Comparison of ENCODE assay signal across 19 cellular contexts in genomic region chr7:27714831-27715444, GRCh38. TPM values are rescaled to one million over a fixed set of nuclear protein-coding genes. Genes with fewer than 3 reads are reported as not detected.
A peak's percentile ranks its signal among the peaks of the same experiment; 100 is the strongest.
DNase-seq lines count a peak whose midpoint lies in the region; ATAC-seq and TF ChIP-seq lines count a peak whose summit lies in the region.
"Had no signal": no experiment of that assay in that cellular context is flagged by ENCODE, and none has a peak within 500 bp of the region (broad histone marks: within the 10 kb centered on the region; RNA-seq: fewer than 3 reads in every experiment).

No MANE protein-coding gene starts in this region.

- H3K9ac ChIP-seq in colonic mucosa (ENCODE audit: low read depth in 2 of 2, low read length in 2 of 2), result no peak overlapping the region
- no peak overlapping the region for H3K9ac ChIP-seq in mesendoderm (ENCODE audit: low read length)

- no peaks in the 10 kb centered on the region for H3K79me1 ChIP-seq in mesendoderm (ENCODE audit: low read length)

- no peak overlapping the region for H2AK5ac ChIP-seq in mesendoderm (ENCODE audit: low read length)

- no peak for DNase-seq in Caco-2
- DNase-seq in fibroblast of peridontal ligament (ENCODE audit: extremely low read depth), result peak; percentile 45
- DNase-seq in pons (ENCODE audit: low spot score), result peak; percentile 61
- no peak for DNase-seq in colonic mucosa
- DNase-seq in activated CD4-positive, alpha-beta T cell treated with anti-CD3 and anti-CD28 coated beads, Interleukin-2, amount 10 ng/mL, durations not matched to agents 7 days and 5 days, result no peak
- no peak for DNase-seq in mesendoderm
- DNase-seq: activated CD4-positive, alpha-beta T cell treated with anti-CD3 and anti-CD28 coated beads, Interleukin-2, amount 50 U/mL, for 4 hours; activated naive CD4-positive, alpha-beta T cell; CD4-positive, CD25-positive, alpha-beta regulatory T cell; heart left ventricle; immature natural killer cell; mesenchymal stem cell; NCI-H2029; psoas muscle; stimulated activated naive CD4-positive, alpha-beta T cell; T-helper 1 cell; tibial artery had no signal

- POLR2A ChIA-PET in Caco-2 (lab: Charles Lee), result no interaction called here
- POLR2A ChIA-PET in activated CD4-positive, alpha-beta T cell treated with anti-CD3 and anti-CD28 coated beads, Interleukin-2, amount 10 ng/mL, durations not matched to agents 7 days and 5 days (lab: Charles Lee), result no interaction called here

- H4K5ac ChIP-seq in mesendoderm (ENCODE audit: low read length), result no peak overlapping the region

- no peak overlapping the region for H3K4me3 Mint-ChIP-seq in Caco-2 (ENCODE audit: unreplicated experiment)
- H3K4me3 Mint-ChIP-seq in activated CD4-positive, alpha-beta T cell treated with anti-CD3 and anti-CD28 coated beads, Interleukin-2, amount 10 ng/mL, durations not matched to agents 7 days and 5 days, result no peak overlapping the region
- H3K4me3 Mint-ChIP-seq: CD4-positive, CD25-positive, alpha-beta regulatory T cell; immature natural killer cell had no signal

- peak overlapping the region; percentile 34 for H3K27ac Mint-ChIP-seq in Caco-2 (ENCODE audit: unreplicated experiment)
- H3K27ac Mint-ChIP-seq in activated CD4-positive, alpha-beta T cell treated with anti-CD3 and anti-CD28 coated beads, Interleukin-2, amount 10 ng/mL, durations not matched to agents 7 days and 5 days, result no peak overlapping the region
- H3K27ac Mint-ChIP-seq: CD4-positive, CD25-positive, alpha-beta regulatory T cell; immature natural killer cell had no signal

- no peaks in the 10 kb centered on the region for H3K27me3 ChIP-seq in Caco-2 (replicated peaks; ENCODE audit: control insufficient read depth, insufficient read depth, low read length)
- H3K27me3 ChIP-seq in colonic mucosa, result no peaks in the 10 kb centered on the region
- H3K27me3 ChIP-seq in mesendoderm (ENCODE audit: insufficient read depth, low read length, poor library complexity), result no peaks in the 10 kb centered on the region
- H3K27me3 ChIP-seq: heart left ventricle, tibial artery had no signal

- H3K36me3 ChIP-seq in Caco-2 (ENCODE audit: control insufficient read depth, insufficient read depth, low read length), result no peaks in the 10 kb centered on the region
- H3K36me3 ChIP-seq in colonic mucosa, result no peaks in the 10 kb centered on the region
- H3K36me3 ChIP-seq in mesendoderm (ENCODE audit: control insufficient read depth, insufficient read depth, low read length), result no peaks in the 10 kb centered on the region
- H3K36me3 ChIP-seq: heart left ventricle, tibial artery had no signal

- intact Hi-C loops in Caco-2 (cut with micrococcal nuclease; ENCODE audit: unreplicated experiment) (no loop called here), colonic mucosa (cut with DNase I) (no loop called here)

- ATAC-seq in SK-N-SH treated with all-trans-retinoic acid at 6 μM for 48 hours (no peak), HG03108 (IDR thresholded peaks at IDR 0.05; ENCODE audit: unreplicated experiment) (no peak)
- ATAC-seq: heart left ventricle, psoas muscle had no signal

- no peak overlapping the region for H3K4me3 ChIP-seq in Caco-2 (ENCODE audit: low read depth, low read length)
- no peak overlapping the region for H3K4me3 ChIP-seq in colonic mucosa
- H3K4me3 ChIP-seq in mesendoderm (ENCODE audit: low read length), result no peak overlapping the region
- H3K4me3 ChIP-seq: heart left ventricle, psoas muscle, tibial artery had no signal

- CTCF ChIA-PET in Caco-2 (lab: Charles Lee), result interaction anchor here (0.7 to 0.9 kb wide), 2 partner anchors 60 to 155 kb away, joined by 3 to 5 read pairs; no protein-coding TSS in a partner anchor
- CTCF ChIA-PET in activated CD4-positive, alpha-beta T cell treated with anti-CD3 and anti-CD28 coated beads, Interleukin-2, amount 10 ng/mL, durations not matched to agents 7 days and 5 days (lab: Charles Lee), result interaction anchor here (1.5 kb wide), 1 partner anchor 14 kb away, joined by 4 read pairs; no protein-coding TSS in a partner anchor

- H3K4me1 ChIP-seq in Caco-2, result peaks cover 13% of the 10 kb centered on the region
- H3K4me1 ChIP-seq in colonic mucosa, result no peaks in the 10 kb centered on the region
- H3K4me1 ChIP-seq in mesendoderm (ENCODE audit: control insufficient read depth, low read depth, low read length), result no peaks in the 10 kb centered on the region
- H3K4me1 ChIP-seq: psoas muscle, tibial artery had no signal

- no peaks in the 10 kb centered on the region for H3K36me3 Mint-ChIP-seq in Caco-2 (ENCODE audit: insufficient read depth, unreplicated experiment)
- H3K36me3 Mint-ChIP-seq in activated CD4-positive, alpha-beta T cell treated with anti-CD3 and anti-CD28 coated beads, Interleukin-2, amount 10 ng/mL, durations not matched to agents 7 days and 5 days (ENCODE audit: low read depth), result no peaks in the 10 kb centered on the region
- H3K36me3 Mint-ChIP-seq: CD4-positive, CD25-positive, alpha-beta regulatory T cell; immature natural killer cell had no signal

- no peak overlapping the region for H3K18ac ChIP-seq in mesendoderm (ENCODE audit: low read length)

- no CpG with 5 or more reads among the region's 4 CpGs for WGBS in mesendoderm (ENCODE audit: extremely low coverage, insufficient coverage, low lambda C conversion rate)

- no peak overlapping the region for H2BK5ac ChIP-seq in mesendoderm (ENCODE audit: low read length)

- no peaks in the 10 kb centered on the region for H3K27me3 Mint-ChIP-seq in Caco-2 (ENCODE audit: insufficient read depth, unreplicated experiment)
- H3K27me3 Mint-ChIP-seq in activated CD4-positive, alpha-beta T cell treated with anti-CD3 and anti-CD28 coated beads, Interleukin-2, amount 10 ng/mL, durations not matched to agents 7 days and 5 days, result peaks cover 13% of the 10 kb centered on the region

- H3K9me3 Mint-ChIP-seq in Caco-2 (ENCODE audit: unreplicated experiment), result no peaks in the 10 kb centered on the region
- no peaks in the 10 kb centered on the region for H3K9me3 Mint-ChIP-seq in activated CD4-positive, alpha-beta T cell treated with anti-CD3 and anti-CD28 coated beads, Interleukin-2, amount 10 ng/mL, durations not matched to agents 7 days and 5 days
- H3K9me3 Mint-ChIP-seq: CD4-positive, CD25-positive, alpha-beta regulatory T cell; immature natural killer cell had no signal

- no peaks in the 10 kb centered on the region for H3K9me3 ChIP-seq in Caco-2
- no peaks in the 10 kb centered on the region for H3K9me3 ChIP-seq in colonic mucosa
- H3K9me3 ChIP-seq: heart left ventricle, psoas muscle, tibial artery had no signal

- no TSS peak for BruUV-seq in Caco-2 (replicated peaks; lab: Mats Ljungman, UMichigan)

- H3K27ac ChIP-seq in colonic mucosa (no peak overlapping the region), mesendoderm (ENCODE audit: low read depth, low read length) (no peak overlapping the region)
- H3K27ac ChIP-seq: heart left ventricle, psoas muscle, tibial artery had no signal

- H3K79me2 ChIP-seq in mesendoderm (ENCODE audit: control insufficient read depth, insufficient read depth, low read length), result no peaks in the 10 kb centered on the region

- no peak overlapping the region for H3K4me2 ChIP-seq in mesendoderm (ENCODE audit: low read length)

- peaks cover 15% of the 10 kb centered on the region for H3K4me1 Mint-ChIP-seq in Caco-2 (ENCODE audit: low read depth, unreplicated experiment)
- no peaks in the 10 kb centered on the region for H3K4me1 Mint-ChIP-seq in activated CD4-positive, alpha-beta T cell treated with anti-CD3 and anti-CD28 coated beads, Interleukin-2, amount 10 ng/mL, durations not matched to agents 7 days and 5 days
- H3K4me1 Mint-ChIP-seq: CD4-positive, CD25-positive, alpha-beta regulatory T cell; immature natural killer cell had no signal

- H3K23ac ChIP-seq in mesendoderm (ENCODE audit: low read length), result no peak overlapping the region

- H4K8ac ChIP-seq in mesendoderm (ENCODE audit: low read depth, low read length), result no peak overlapping the region

- no peak overlapping the region for H2BK15ac ChIP-seq in mesendoderm (replicated peaks; ENCODE audit: low read depth)

- H3K56ac ChIP-seq in mesendoderm (ENCODE audit: low read length), result no peak overlapping the region

- H2BK120ac ChIP-seq in mesendoderm (ENCODE audit: low read depth, low read length), result no peak overlapping the region

- TF ChIP-seq CTCF in Caco-2 (IDR thresholded peaks at IDR 0.05; ENCODE audit: insufficient read depth in 1 of 2, low read depth in 1 of 2, low read length in 1 of 2, severe bottlenecking in 1 of 2, unreplicated experiment in 1 of 2), result no peak
- TF ChIP-seq CTCF in colonic mucosa (IDR thresholded peaks at IDR 0.05), result no peak

- no peak overlapping the region for H3K4ac ChIP-seq in mesendoderm (ENCODE audit: low read depth, low read length)

TF ChIP-seq in SK-N-SH treated with all-trans-retinoic acid at 6 μM for 48 hours, 23 proteins besides CTCF, POLR2A, EP300 and RAD21:
- TF ChIP-seq POU6F1 (CRISPR knock-in tag; IDR thresholded peaks at IDR 0.05; ENCODE audit: borderline replicate concordance, low read depth) (no peak), ISL1 (CRISPR knock-in tag; IDR thresholded peaks at IDR 0.05) (peak; percentile 64)

RNA-seq across cellular contexts. Expression of gene TAX1BP1, which starts 25.0 kb away (rescaled TPM):
- total RNA-seq in Caco-2 (2022), result 92.4 and 96.8 TPM in 2 replicates
- 100 to 1,000 TPM in 1 of 2 donors, 10 to 100 TPM in 1; 96.6 to 156 TPM for total RNA-seq in colonic mucosa
- 10 to 100 TPM; 58.8 to 65.1 TPM for total RNA-seq in activated CD4-positive, alpha-beta T cell treated with anti-CD3 and anti-CD28 coated beads, Interleukin-2, amount 10 ng/mL, durations not matched to agents 7 days and 5 days
- 84.0 TPM for polyA plus RNA-seq in mesendoderm (2013, experiment 1 of 2)
- polyA plus RNA-seq in mesendoderm (2013, experiment 2 of 2), result 83.0 TPM

RNA-seq across cellular contexts. Expression of gene HIBADH, which starts 52.3 kb away (rescaled TPM):
- 33.7 and 37.3 TPM in 2 replicates for total RNA-seq in Caco-2 (2022)
- 10 to 100 TPM; 28.2 to 44.4 TPM for total RNA-seq in colonic mucosa
- total RNA-seq in activated CD4-positive, alpha-beta T cell treated with anti-CD3 and anti-CD28 coated beads, Interleukin-2, amount 10 ng/mL, durations not matched to agents 7 days and 5 days, result 10 to 100 TPM; 12.8 TPM
- 13.4 TPM for polyA plus RNA-seq in mesendoderm (2013, experiment 1 of 2)
- 13.7 TPM for polyA plus RNA-seq in mesendoderm (2013, experiment 2 of 2)

Comparison
In these comparisons a context has a peak if more than half of its experiments do, and no peak if none do; other contexts are left out.
1. DNase-seq: peak in fibroblast of peridontal ligament (single experiment) and pons (single experiment); none in Caco-2 (0 of 2), colonic mucosa (single experiment), activated CD4-positive, alpha-beta T cell treated with anti-CD3 and anti-CD28 coated beads, Interleukin-2, amount 10 ng/mL, durations not matched to agents 7 days and 5 days (single experiment) and mesendoderm (single experiment).